ENCODE assay signal across 1 cellular context in genomic region chr4:35465096-35465495, GRCh38.
TF ChIP-seq lines count a peak whose summit lies in the region.

No MANE protein-coding gene starts in this region.

TF ChIP-seq in GM23338, 12 proteins besides CTCF, POLR2A, EP300 and RAD21:
- TF ChIP-seq ZNF462 (CRISPR knock-in tag; IDR thresholded peaks at IDR 0.05) (no peak), NANOG (IDR thresholded peaks at IDR 0.05; ENCODE audit: borderline replicate concordance) (no peak), ZNF114 (CRISPR knock-in tag; IDR thresholded peaks at IDR 0.05) (no peak), ZNF331 (CRISPR knock-in tag; IDR thresholded peaks at IDR 0.05; ENCODE audit: low read depth) (no peak)
